14 cellular contexts compared by ENCODE assay signal in genomic region chr15:28985691-28986090, GRCh38.
DNase-seq lines count a peak whose midpoint lies in the region; ATAC-seq and TF ChIP-seq lines count a peak whose summit lies in the region.
"Had no signal": no experiment of that assay in that cellular context is flagged by ENCODE, and none has a peak within 500 bp of the region (broad histone marks: within the 10 kb centered on the region; RNA-seq: fewer than 3 reads in every experiment).

No MANE protein-coding gene starts in this region.

- no peak for ATAC-seq in T-cell (replicated peaks in 1 of 4)
- ATAC-seq in GM21367 (IDR thresholded peaks at IDR 0.05; ENCODE audit: unreplicated experiment) = no peak

- no peak overlapping the region for H3K4me3 ChIP-seq in neural cell (ENCODE audit: low read length)
- H3K4me3 ChIP-seq: heart right ventricle had no signal

- CTCF ChIA-PET in T-cell (lab: Charles Lee) = no interaction called here

- in situ Hi-C loops in G401 (cut with HindIII; ENCODE audit: low sequenced_read_pairs) = no loop called here

- no peak for TF ChIP-seq RAD21 in neural cell (conservative IDR thresholded peaks at IDR 0.05)

- POLR2A ChIA-PET in T-cell (lab: Charles Lee) = no interaction called here

- H3K4me2 ChIP-seq in neural cell (ENCODE audit: low read length) = no peak overlapping the region

- no peaks in the 10 kb centered on the region for H3K9me2 ChIP-seq in neural cell (ENCODE audit: insufficient read depth, low read length)

- H3K27me3 ChIP-seq in neural cell (ENCODE audit: insufficient read depth, low read depth, low read length) = no peaks in the 10 kb centered on the region

- no peak for TF ChIP-seq CTCF in neural cell (IDR thresholded peaks at IDR 0.05; ENCODE audit: poor library complexity, severe bottlenecking)

- H3K27ac Mint-ChIP-seq in T-cell = peak overlapping the region in 1 of 2 donors; percentile 85
- H3K27ac Mint-ChIP-seq: dendritic cell treated with granulocyte-macrophage colony-stimulating factor and Interleukin-4, amounts not matched to agents 40 ng/mL and 50 ng/mL, for 4 days; T-helper 1 cell treated with Interleukin-12 subunit alpha and Interleukin-12 subunit beta and Interleukin-4 antibody, amounts not matched to agents 30 μg/mL and 1 μg/mL, for 36 hours had no signal

- H4K20me1 ChIP-seq in neural cell (ENCODE audit: insufficient read depth) = no peaks in the 10 kb centered on the region

- H3K9ac ChIP-seq in neural cell (ENCODE audit: low read length) = peak overlapping the region; percentile 68

- no peak overlapping the region for H2AFZ ChIP-seq in neural cell (ENCODE audit: low read depth, low read length)

- no peaks in the 10 kb centered on the region for H3K36me3 ChIP-seq in neural cell (ENCODE audit: insufficient read depth, low read length)
- H3K36me3 ChIP-seq: heart right ventricle had no signal

- peaks cover 11% of the 10 kb centered on the region for H3K36me3 Mint-ChIP-seq in T-cell

- H3K27me3 Mint-ChIP-seq in T-cell = no peaks in the 10 kb centered on the region

- TF ChIP-seq EP300 in neural cell (conservative IDR thresholded peaks at IDR 0.05; ENCODE audit: poor library complexity, severe bottlenecking) = no peak

- H3K4me3 Mint-ChIP-seq in T-cell = peak overlapping the region; percentile 5 to 55 (median 43)
- H3K4me3 Mint-ChIP-seq: dendritic cell treated with granulocyte-macrophage colony-stimulating factor and Interleukin-4, amounts not matched to agents 40 ng/mL and 50 ng/mL, for 4 days; T-helper 1 cell treated with Interleukin-12 subunit alpha and Interleukin-12 subunit beta and Interleukin-4 antibody, amounts not matched to agents 30 μg/mL and 1 μg/mL, for 36 hours had no signal

- H3K9me3 ChIP-seq in neural cell (ENCODE audit: low read length) = no peaks in the 10 kb centered on the region
- H3K9me3 ChIP-seq: heart right ventricle had no signal

- H3K9me3 Mint-ChIP-seq in T-cell = peaks cover 0 to 4% (median 0%) of the 10 kb centered on the region in 3 donors
- H3K9me3 Mint-ChIP-seq: dendritic cell treated with granulocyte-macrophage colony-stimulating factor and Interleukin-4, amounts not matched to agents 40 ng/mL and 50 ng/mL, for 4 days; T-helper 1 cell treated with Interleukin-12 subunit alpha and Interleukin-12 subunit beta and Interleukin-4 antibody, amounts not matched to agents 30 μg/mL and 1 μg/mL, for 36 hours had no signal

- H3F3A ChIP-seq in neural cell (ENCODE audit: insufficient read depth, low read length, poor library complexity, severe bottlenecking) = no peaks in the 10 kb centered on the region

- H3K4me1 Mint-ChIP-seq in T-cell = peaks cover 52 to 66% (median 52%) of the 10 kb centered on the region in 3 donors

- DNase-seq in G401 (ENCODE audit: low spot score) (peak; percentile 72), T-cell (no peak), Kasumi-1 (lab: John Stamatoyannopoulos, UW) (no peak)
- DNase-seq in activated CD4-positive, alpha-beta T cell treated with anti-CD3 and anti-CD28 coated beads, Interleukin-2, amount 50 U/mL, for 1 hour = no peak
- DNase-seq in activated CD4-positive, alpha-beta T cell treated with anti-CD3 and anti-CD28 coated beads for 48 hours = no peak
- DNase-seq: activated CD4-positive, alpha-beta T cell treated with anti-CD3 and anti-CD28 coated beads for 1 hour; activated T-cell treated with anti-CD3 and anti-CD28 coated beads for 4 hours; AML-193; heart right ventricle had no signal

- peak overlapping the region; percentile 98 for H3K27ac ChIP-seq in cingulate gyrus (ENCODE audit: low read depth, low read length)
- peak overlapping the region; percentile 81 for H3K27ac ChIP-seq in neural cell (ENCODE audit: low read length)
- H3K27ac ChIP-seq: heart right ventricle had no signal

- H3K79me2 ChIP-seq in neural cell (replicated peaks; ENCODE audit: insufficient read depth, low read length) = no peaks in the 10 kb centered on the region

TF ChIP-seq in neural cell, 6 proteins besides CTCF, POLR2A, EP300 and RAD21:
- TF ChIP-seq POLR2AphosphoS5 (IDR thresholded peaks at IDR 0.05) = no peak
- TF ChIP-seq REST (IDR thresholded peaks at IDR 0.05; ENCODE audit: borderline replicate concordance) = no peak
- no peak for TF ChIP-seq MXI1 (conservative IDR thresholded peaks at IDR 0.05; ENCODE audit: poor library complexity, severe bottlenecking)
- TF ChIP-seq EZH2 (IDR thresholded peaks at IDR 0.05; ENCODE audit: borderline replicate concordance, insufficient read depth, low read length, poor library complexity, severe bottlenecking) = no peak
- TF ChIP-seq SMC3 (conservative IDR thresholded peaks at IDR 0.05; ENCODE audit: poor library complexity) = no peak
- TF ChIP-seq TAF1 (IDR thresholded peaks at IDR 0.05; ENCODE audit: low read depth) = no peak
